ENCODE assay signal across 27 cellular contexts in the genomic region with DNA sequence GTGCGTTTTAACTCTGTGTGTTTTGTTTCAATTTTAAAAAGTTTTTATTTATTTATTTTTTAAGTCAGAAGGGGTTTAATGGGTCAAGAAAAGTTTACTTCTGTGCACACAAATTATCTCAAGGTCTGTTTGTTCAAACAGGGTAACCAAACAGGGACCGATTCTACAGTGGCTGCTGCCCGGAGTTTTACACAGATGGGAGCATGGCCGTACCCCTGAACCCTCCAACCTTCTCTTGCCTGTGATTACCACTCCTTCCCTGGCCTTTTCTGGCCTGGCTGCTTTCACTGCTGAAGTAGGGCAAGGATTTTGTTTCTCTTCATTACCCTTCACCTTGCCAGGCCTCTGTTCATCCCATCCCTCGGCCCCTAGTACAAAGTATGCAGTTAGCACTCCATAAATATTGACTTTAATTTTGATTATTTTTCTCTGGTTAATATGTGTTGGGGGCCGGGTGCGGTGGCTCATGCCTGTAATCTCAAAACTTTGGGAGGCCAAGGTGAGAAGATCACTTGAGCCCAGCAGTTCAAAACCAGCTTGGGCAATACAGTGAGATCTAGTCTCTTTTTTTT. TPM values are rescaled to one million over a fixed set of nuclear protein-coding genes. Genes with fewer than 3 reads are reported as not detected.
"Had no signal": no experiment of that assay in that cellular context is flagged by ENCODE, and none has a peak within 500 bp of the region (broad histone marks: within the 10 kb centered on the region; RNA-seq: fewer than 3 reads in every experiment).

No MANE protein-coding gene starts in this region.

- H3K27ac Mint-ChIP-seq: effector memory CD8-positive, alpha-beta T cell; immature natural killer cell; mesothelial cell of epicardium; natural killer cell treated with Interleukin-12 subunit alpha and Interleukin-12 subunit beta and Interleukin-15 and Interleukin-18, amount 100 ng/mL, for 72 hours; stimulated activated naive B cell treated with anti-CD40 and anti-IgM and Interleukin-4, amounts not matched to agents 10 μg/mL and 1 μg/mL and 100 μg/mL, for 72 hours; stimulated activated naive CD8-positive, alpha-beta T cell treated with anti-CD3 and anti-CD28 coated beads, Interleukin-15, Interleukin-2, amounts not matched to agents 100 ng/mL and 50 ng/mL, for 24 hours had no signal

- H3K4me3 ChIP-seq: esophagus squamous epithelium, mucosa of descending colon, psoas muscle, skin epidermis, spleen, suprapubic skin, vagina had no signal

- H3K27ac ChIP-seq: psoas muscle, suprapubic skin, vagina had no signal

- H3K36me3 Mint-ChIP-seq: immature natural killer cell; mesothelial cell of epicardium; naive B cell; natural killer cell treated with Interleukin-12 subunit alpha and Interleukin-12 subunit beta and Interleukin-15 and Interleukin-18, amount 100 ng/mL, for 72 hours; stimulated activated naive B cell treated with anti-CD40 and anti-IgM and Interleukin-4, amounts not matched to agents 10 μg/mL and 1 μg/mL and 100 μg/mL, for 72 hours had no signal

- ATAC-seq: effector memory CD8-positive, alpha-beta T cell; mucosa of descending colon; natural killer cell treated with Interleukin-12 subunit alpha and Interleukin-12 subunit beta and Interleukin-15 and Interleukin-18, amount 100 ng/mL, for 72 hours; psoas muscle; right cardiac atrium; stimulated activated naive B cell treated with anti-CD40 and anti-IgM and Interleukin-4, amounts not matched to agents 10 μg/mL and 1 μg/mL and 100 μg/mL, for 72 hours had no signal

- H3K4me3 Mint-ChIP-seq: effector memory CD8-positive, alpha-beta T cell; immature natural killer cell; mesothelial cell of epicardium; naive B cell; natural killer cell treated with Interleukin-12 subunit alpha and Interleukin-12 subunit beta and Interleukin-15 and Interleukin-18, amount 100 ng/mL, for 72 hours; neural crest cell; stimulated activated naive B cell treated with anti-CD40 and anti-IgM and Interleukin-4, amounts not matched to agents 10 μg/mL and 1 μg/mL and 100 μg/mL, for 72 hours; stimulated activated naive CD8-positive, alpha-beta T cell treated with anti-CD3 and anti-CD28 coated beads, Interleukin-15, Interleukin-2, amounts not matched to agents 100 ng/mL and 50 ng/mL, for 24 hours had no signal

- DNase-seq: cortex of kidney; effector memory CD8-positive, alpha-beta T cell; erythroblast; esophagus squamous epithelium; foreskin melanocyte; hypothalamus; immature natural killer cell; islet precursor cell; kidney glomerular epithelial cell; mesenchymal stem cell; mucosa of descending colon; naive B cell; posterior cingulate gyrus; psoas muscle; right cardiac atrium; spleen; stimulated activated CD4-positive, alpha-beta T cell treated with anti-CD3 and anti-CD28 coated beads, Interleukin-2, amount 100 ng/mL, for 48 hours; stimulated activated naive B cell treated with anti-CD40 and anti-IgM and Interleukin-4, amounts not matched to agents 10 μg/mL and 1 μg/mL and 100 μg/mL, for 72 hours; trophoblast cell had no signal

- H3K9me3 Mint-ChIP-seq: effector memory CD8-positive, alpha-beta T cell; immature natural killer cell; mesothelial cell of epicardium; naive B cell; natural killer cell treated with Interleukin-12 subunit alpha and Interleukin-12 subunit beta and Interleukin-15 and Interleukin-18, amount 100 ng/mL, for 72 hours; neural crest cell; stimulated activated naive B cell treated with anti-CD40 and anti-IgM and Interleukin-4, amounts not matched to agents 10 μg/mL and 1 μg/mL and 100 μg/mL, for 72 hours; stimulated activated naive CD8-positive, alpha-beta T cell treated with anti-CD3 and anti-CD28 coated beads, Interleukin-15, Interleukin-2, amounts not matched to agents 100 ng/mL and 50 ng/mL, for 24 hours had no signal

- H3K9me3 ChIP-seq: esophagus squamous epithelium, mucosa of descending colon, psoas muscle, spleen, suprapubic skin, vagina had no signal

- H3K27me3 ChIP-seq: esophagus squamous epithelium, spleen, suprapubic skin, vagina had no signal

- H3K36me3 ChIP-seq: esophagus squamous epithelium, spleen, suprapubic skin, vagina had no signal

- FAIRE-seq: endometrium had no signal

RNA-seq across cellular contexts. Expression of gene WNT5B, which starts 18.9 kb away (rescaled TPM):
- polyA plus RNA-seq: immature natural killer cell had no signal
